15 cellular contexts compared by ENCODE assay signal in the genomic region with DNA sequence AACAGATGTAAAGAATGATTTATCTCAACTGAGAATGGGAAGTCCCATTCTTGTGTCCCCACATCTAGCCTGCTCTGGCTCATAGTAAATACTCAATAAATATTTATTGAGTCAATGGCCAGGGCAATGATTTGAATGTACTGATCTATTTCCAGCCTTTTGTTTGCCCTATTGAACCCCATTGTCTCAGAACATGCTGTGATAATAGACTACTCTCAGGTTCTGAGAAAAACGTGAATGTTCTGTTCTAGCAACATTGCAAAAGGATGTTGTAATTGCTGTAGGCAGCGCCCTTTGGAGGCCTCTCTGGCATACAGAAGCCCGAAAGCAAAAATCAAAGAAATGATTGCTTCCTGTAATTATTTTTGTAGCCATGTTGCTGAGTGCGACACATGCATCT.
"Had no signal": no experiment of that assay in that cellular context is flagged by ENCODE, and none has a peak within 500 bp of the region (broad histone marks: within the 10 kb centered on the region; RNA-seq: fewer than 3 reads in every experiment).

No MANE protein-coding gene starts in this region.

- H3K27ac ChIP-seq: colonic mucosa, tibial artery had no signal

- DNase-seq: activated CD4-positive, alpha-beta T cell treated with anti-CD3 and anti-CD28 coated beads, Interleukin-2, amount 10 ng/mL, durations not matched to agents 7 days and 5 days; activated CD4-positive, CD25-positive, alpha-beta regulatory T cell; activated naive CD4-positive, alpha-beta T cell treated with anti-CD3 and anti-CD28 coated beads for 36 hours; activated T-cell treated with anti-CD3 and anti-CD28 coated beads for 4 hours; caudate nucleus; colonic mucosa; effector memory CD8-positive, alpha-beta T cell; naive thymus-derived CD4-positive, alpha-beta T cell; nucleus accumbens; right cardiac atrium; tibial artery had no signal

- H3K9me3 Mint-ChIP-seq: activated CD4-positive, alpha-beta T cell treated with anti-CD3 and anti-CD28 coated beads, Interleukin-2, amount 10 ng/mL, durations not matched to agents 7 days and 5 days; activated naive CD4-positive, alpha-beta T cell treated with anti-CD3 and anti-CD28 coated beads for 36 hours; activated T-helper 17 cell treated with anti-CD3 and anti-CD28 coated beads, Interleukin-2, amount 50 U/mL, for 72 hours; effector memory CD8-positive, alpha-beta T cell; naive thymus-derived CD4-positive, alpha-beta T cell; stimulated activated effector memory CD8-positive, alpha-beta T cell treated with anti-CD3 and anti-CD28 coated beads, Interleukin-12 subunit alpha, Interleukin-12 subunit beta, amount 100 ng/mL, for 72 hours had no signal

- H3K27ac Mint-ChIP-seq: activated CD4-positive, alpha-beta T cell treated with anti-CD3 and anti-CD28 coated beads, Interleukin-2, amount 10 ng/mL, durations not matched to agents 7 days and 5 days; activated naive CD4-positive, alpha-beta T cell treated with anti-CD3 and anti-CD28 coated beads for 36 hours; activated T-helper 17 cell treated with anti-CD3 and anti-CD28 coated beads, Interleukin-2, amount 50 U/mL, for 72 hours; effector memory CD8-positive, alpha-beta T cell; naive thymus-derived CD4-positive, alpha-beta T cell; progenitor cell of endocrine pancreas; stimulated activated effector memory CD8-positive, alpha-beta T cell treated with anti-CD3 and anti-CD28 coated beads, Interleukin-12 subunit alpha, Interleukin-12 subunit beta, amount 100 ng/mL, for 72 hours had no signal

- H3K27me3 ChIP-seq: colonic mucosa, tibial artery had no signal

- H3K4me3 Mint-ChIP-seq: activated CD4-positive, alpha-beta T cell treated with anti-CD3 and anti-CD28 coated beads, Interleukin-2, amount 10 ng/mL, durations not matched to agents 7 days and 5 days; activated naive CD4-positive, alpha-beta T cell treated with anti-CD3 and anti-CD28 coated beads for 36 hours; activated T-helper 17 cell treated with anti-CD3 and anti-CD28 coated beads, Interleukin-2, amount 50 U/mL, for 72 hours; effector memory CD8-positive, alpha-beta T cell; naive thymus-derived CD4-positive, alpha-beta T cell; stimulated activated effector memory CD8-positive, alpha-beta T cell treated with anti-CD3 and anti-CD28 coated beads, Interleukin-12 subunit alpha, Interleukin-12 subunit beta, amount 100 ng/mL, for 72 hours had no signal

- H3K27me3 Mint-ChIP-seq: progenitor cell of endocrine pancreas had no signal

- H3K4me1 ChIP-seq: tibial artery had no signal

- H3K4me1 Mint-ChIP-seq: activated CD4-positive, alpha-beta T cell treated with anti-CD3 and anti-CD28 coated beads, Interleukin-2, amount 10 ng/mL, durations not matched to agents 7 days and 5 days; activated T-helper 17 cell treated with anti-CD3 and anti-CD28 coated beads, Interleukin-2, amount 50 U/mL, for 72 hours; naive thymus-derived CD4-positive, alpha-beta T cell; stimulated activated effector memory CD8-positive, alpha-beta T cell treated with anti-CD3 and anti-CD28 coated beads, Interleukin-12 subunit alpha, Interleukin-12 subunit beta, amount 100 ng/mL, for 72 hours had no signal

- ATAC-seq: activated T-helper 17 cell treated with anti-CD3 and anti-CD28 coated beads, Interleukin-2, amount 50 U/mL, for 72 hours; effector memory CD8-positive, alpha-beta T cell; naive thymus-derived CD4-positive, alpha-beta T cell; right cardiac atrium; stimulated activated effector memory CD8-positive, alpha-beta T cell treated with anti-CD3 and anti-CD28 coated beads, Interleukin-12 subunit alpha, Interleukin-12 subunit beta, amount 100 ng/mL, for 72 hours had no signal

- H3K36me3 Mint-ChIP-seq: naive thymus-derived CD4-positive, alpha-beta T cell; stimulated activated effector memory CD8-positive, alpha-beta T cell treated with anti-CD3 and anti-CD28 coated beads, Interleukin-12 subunit alpha, Interleukin-12 subunit beta, amount 100 ng/mL, for 72 hours had no signal

- H3K36me3 ChIP-seq: colonic mucosa, tibial artery had no signal

- H3K4me3 ChIP-seq: colonic mucosa, lung, tibial artery had no signal

- H3K9me3 ChIP-seq: colonic mucosa, tibial artery had no signal
